In the genomic region with DNA sequence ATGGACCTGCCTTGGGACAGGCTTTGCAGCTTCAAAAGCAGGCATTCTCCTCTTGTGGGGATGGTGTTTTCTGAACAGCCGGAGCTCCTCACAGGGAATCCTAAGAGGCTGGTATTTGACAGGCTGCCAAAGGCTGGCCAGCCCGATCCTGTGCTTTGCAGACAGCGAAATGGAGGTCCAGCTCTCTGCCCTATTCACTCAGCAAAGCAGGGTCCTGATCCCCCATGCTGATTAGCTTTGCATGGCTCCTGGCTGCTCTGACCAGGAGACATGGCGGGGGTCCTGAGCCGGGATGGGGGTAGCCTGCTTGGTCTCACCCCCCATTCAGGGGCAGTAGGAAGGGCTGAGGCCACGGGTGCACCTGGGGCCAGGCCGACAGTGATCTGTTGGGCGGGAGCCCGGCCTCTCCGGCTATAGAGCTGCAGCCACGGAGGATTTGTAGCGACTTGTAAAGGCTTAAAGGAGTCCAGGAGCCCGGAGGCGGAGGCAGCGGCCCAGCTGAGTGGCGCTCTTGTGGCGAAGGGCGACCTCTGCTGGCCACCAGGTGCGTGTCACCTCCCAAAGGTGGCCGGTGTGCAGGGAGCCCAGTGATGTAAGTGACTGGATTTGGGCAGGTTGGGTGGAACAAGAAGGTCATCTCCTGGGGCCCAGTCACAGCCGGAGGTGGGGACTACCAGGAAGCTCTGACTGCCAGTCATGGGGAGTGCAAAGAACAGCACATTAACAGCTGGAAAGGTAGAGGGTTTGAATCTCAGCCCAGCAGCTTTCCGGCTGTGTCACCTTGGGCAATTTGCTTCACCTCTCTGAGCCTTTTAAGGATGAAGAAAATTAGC, we compare ENCODE assay signal across 8 cellular contexts.
A peak's percentile ranks its signal among the peaks of the same experiment; 100 is the strongest.
DNase-seq lines count a peak whose midpoint lies in the region; ATAC-seq, FAIRE-seq and TF ChIP-seq lines count a peak whose summit lies in the region.

No MANE protein-coding gene starts in this region.

- H3K4me2 ChIP-seq in HepG2 (ENCODE audit: low read depth, low read length) = peak overlapping the region; percentile 34; the same call in 1 of the 2 replicates

- ATAC-seq in GM18511 (IDR thresholded peaks at IDR 0.05; ENCODE audit: unreplicated experiment) (peak; percentile 87), HG03108 (IDR thresholded peaks at IDR 0.05; ENCODE audit: unreplicated experiment) (peak; percentile 75), HepG2 (peak; percentile 85)

- H3K36me3 Mint-ChIP-seq in activated CD4-positive, alpha-beta T cell treated with anti-CD3 and anti-CD28 coated beads, Interleukin-2, amount 10 ng/mL, durations not matched to agents 24 days and 14 days (ENCODE audit: low read depth) = no peaks in the 10 kb centered on the region

- H3K4me1 ChIP-seq in A673 (ENCODE audit: insufficient read depth, low read length, poor library complexity, severe bottlenecking) (peaks cover 4% of the 10 kb centered on the region), HepG2 (ENCODE audit: insufficient read depth, low read length) (peaks cover 36% of the 10 kb centered on the region)

- no peaks in the 10 kb centered on the region for H3K27me3 Mint-ChIP-seq in activated CD4-positive, alpha-beta T cell treated with anti-CD3 and anti-CD28 coated beads, Interleukin-2, amount 10 ng/mL, durations not matched to agents 24 days and 14 days

- no peak overlapping the region for H3K4me3 Mint-ChIP-seq in activated CD4-positive, alpha-beta T cell treated with anti-CD3 and anti-CD28 coated beads, Interleukin-2, amount 10 ng/mL, durations not matched to agents 24 days and 14 days

- POLR2A ChIA-PET in A673 (lab: Charles Lee; ENCODE audit: low non-redundant PET) (no interaction called here), HepG2 (lab: Yijun Ruan, JAX) (interaction anchor here (0.8 to 2.5 kb wide), 12 partner anchors 11 to 222 kb away, joined by 3 to 10 read pairs (median 5); no protein-coding TSS in a partner anchor)

- no TSS peak for BruUV-seq in A673 (replicated peaks; lab: Mats Ljungman, UMichigan)
- no TSS peak for BruUV-seq in HepG2 (replicated peaks; lab: Mats Ljungman, UMichigan)

- no peaks in the 10 kb centered on the region for H3K79me2 ChIP-seq in HepG2 (ENCODE audit: insufficient read depth, low read length)

- in situ Hi-C loops in HepG2 (cut with HindIII; ENCODE audit: extremely low pct_ligation_motif_present, low pct_unique_long_range_greater_than_20kb) = loop anchor here (25.0 kb wide), 1 partner anchor 108 kb away; no protein-coding TSS in a partner anchor

- WGBS in HepG2 (ENCODE audit: low lambda C conversion rate) = 67% methylated on average over 4 of the region's 22 CpGs

- H3K27me3 ChIP-seq in A673 (replicated peaks; ENCODE audit: insufficient read depth, low read depth, low read length, poor library complexity) (no peaks in the 10 kb centered on the region), HepG2 (ENCODE audit: control insufficient read depth in 1 of 2, insufficient read depth in 2 of 2, low read length in 2 of 2) (no peaks in the 10 kb centered on the region)

- no peak overlapping the region for H2AFZ ChIP-seq in HepG2 (ENCODE audit: low read length)

- TF ChIP-seq CTCF in A673 (conservative IDR thresholded peaks at IDR 0.05; ENCODE audit: low read depth, low read length) (peak; percentile 95), HepG2 (CRISPR knock-in tag; IDR thresholded peaks at IDR 0.05) (peak; percentile 98)

- peak; percentile 77 for FAIRE-seq in HepG2 (lab: Jason Lieb, UNC)

- no peak overlapping the region for H3K9ac ChIP-seq in HepG2 (ENCODE audit: insufficient read depth, low read depth, low read length)

- intact Hi-C loops in A673 (cut with micrococcal nuclease; ENCODE audit: unreplicated experiment) (loop anchor here (1.0 to 10.0 kb wide), 7 partner anchors 67 to 1148 kb away; a partner anchor contains a TSS), HepG2 (cut with micrococcal nuclease; ENCODE audit: unreplicated experiment) (loop anchor here (2.0 to 10.0 kb wide), 6 partner anchors 39 to 1148 kb away; no protein-coding TSS in a partner anchor)
- intact Hi-C loops in activated CD4-positive, alpha-beta T cell treated with anti-CD3 and anti-CD28 coated beads, Interleukin-2, amount 10 ng/mL, durations not matched to agents 24 days and 14 days (cut with micrococcal nuclease) = loop anchor here (1.0 to 10.0 kb wide), 6 partner anchors 128 to 1148 kb away; a partner anchor contains a TSS

- H3K9me3 Mint-ChIP-seq in activated CD4-positive, alpha-beta T cell treated with anti-CD3 and anti-CD28 coated beads, Interleukin-2, amount 10 ng/mL, durations not matched to agents 24 days and 14 days = no peaks in the 10 kb centered on the region

- H3K36me3 ChIP-seq in A673 (ENCODE audit: insufficient read depth, low read length, poor library complexity, severe bottlenecking) = no peaks in the 10 kb centered on the region
- H3K36me3 ChIP-seq in HepG2 (replicated peaks in 1 of 2; ENCODE audit: control insufficient read depth in 1 of 2, insufficient read depth in 2 of 2, low read length in 2 of 2) = peaks cover 18 to 53% of the 10 kb centered on the region in 2 experiments

- no peak overlapping the region for H3K27ac ChIP-seq in A673 (ENCODE audit: low read depth, low read length, poor library complexity, severe bottlenecking)
- H3K27ac ChIP-seq in HepG2 (ENCODE audit: extremely low read length, insufficient read depth, low read length) = peak overlapping the region; percentile 58

- no peak for TF ChIP-seq POLR2A in HepG2 (IDR thresholded peaks at IDR 0.05; ENCODE audit: insufficient read depth in 1 of 2, low read depth in 2 of 2, low read length in 2 of 2)

- CTCF ChIA-PET in A673 (lab: Charles Lee) = interaction anchor here (0.7 to 3.0 kb wide), 7 partner anchors 27 to 1148 kb away, joined by 3 to 22 read pairs (median 4); no protein-coding TSS in a partner anchor
- CTCF ChIA-PET in HepG2 (lab: Yijun Ruan, JAX; ENCODE audit: low intra/inter-chr PET ratio, low total read pairs) = interaction anchor here (0.8 to 1.7 kb wide), 6 partner anchors 16 to 530 kb away, joined by 3 to 4 read pairs (median 4); no protein-coding TSS in a partner anchor

- H3K27ac Mint-ChIP-seq in activated CD4-positive, alpha-beta T cell treated with anti-CD3 and anti-CD28 coated beads, Interleukin-2, amount 10 ng/mL, durations not matched to agents 24 days and 14 days = no peak overlapping the region

- peak; percentile 85 for DNase-seq in A673 (ENCODE audit: low spot score)
- DNase-seq in NCI-H446 treated with DMSO at 0.1 percent for 48 hours (lab: John Stamatoyannopoulos, UW) = peak; percentile 57
- DNase-seq in activated CD4-positive, alpha-beta T cell treated with anti-CD3 and anti-CD28 coated beads, Interleukin-2, amount 10 ng/mL, durations not matched to agents 24 days and 14 days = peak; percentile 94
- peak; percentile 23 for DNase-seq in cortex of kidney (lab: John Stamatoyannopoulos, UW)
- DNase-seq in HepG2 (ENCODE audit: low spot score) = peak; percentile 71
- DNase-seq in stimulated activated CD4-positive, alpha-beta T cell treated with anti-CD3 and anti-CD28 coated beads, Interleukin-4, amount 100 ng/mL, for 24 hours = peak; percentile 79

- TF ChIP-seq RAD21 in HepG2 (CRISPR knock-in tag; IDR thresholded peaks at IDR 0.05) = peak; percentile 97

- H3K4me3 ChIP-seq in A673 (ENCODE audit: low read depth, low read length, poor library complexity, severe bottlenecking) = no peak overlapping the region
- H3K4me3 ChIP-seq in HepG2 (replicated peaks in 1 of 3; ENCODE audit: insufficient read depth in 1 of 3, low read depth in 2 of 3, low read length in 3 of 3) = no peak overlapping the region

- H3K9me3 ChIP-seq in A673 (ENCODE audit: low read depth, low read length, poor library complexity, severe bottlenecking) = no peaks in the 10 kb centered on the region
- H3K9me3 ChIP-seq in HepG2 (ENCODE audit: low read length) = no peaks in the 10 kb centered on the region

- peaks cover 3% of the 10 kb centered on the region for H3K4me1 Mint-ChIP-seq in activated CD4-positive, alpha-beta T cell treated with anti-CD3 and anti-CD28 coated beads, Interleukin-2, amount 10 ng/mL, durations not matched to agents 24 days and 14 days

- no peak for TF ChIP-seq EP300 in HepG2 (IDR thresholded peaks at IDR 0.05; ENCODE audit: low read depth in 2 of 2, low read length in 2 of 2)
- no peak for TF ChIP-seq EP300 in HepG2 (CRISPR knock-in tag; IDR thresholded peaks at IDR 0.05; ENCODE audit: borderline replicate concordance)

- peaks cover 14% of the 10 kb centered on the region for H4K20me1 ChIP-seq in HepG2 (ENCODE audit: insufficient read depth, low read length)

TF ChIP-seq in HepG2, 621 proteins besides CTCF, POLR2A, EP300 and RAD21 (continues in another document):
- TF ChIP-seq PITX1 (CRISPR knock-in tag; IDR thresholded peaks at IDR 0.05) (peak; percentile 73; the same call in 1 of the 2 replicates), MED1 (CRISPR knock-in tag; IDR thresholded peaks at IDR 0.05) (peak; percentile 42; the same call in 1 of the 2 replicates), CREB1 (IDR thresholded peaks at IDR 0.05) (0 out of 2 replicates have a peak, but pooled peaks have one; percentile 18), CREB1 (CRISPR knock-in tag; IDR thresholded peaks at IDR 0.05) (no peak), ZNF317 (CRISPR knock-in tag; IDR thresholded peaks at IDR 0.05) (no peak), ZNF782 (CRISPR knock-in tag; IDR thresholded peaks at IDR 0.05; ENCODE audit: borderline replicate concordance) (no peak), ZNF296 (CRISPR knock-in tag; conservative IDR thresholded peaks at IDR 0.05) (no peak), ZNF772 (CRISPR knock-in tag; IDR thresholded peaks at IDR 0.05) (0 out of 2 replicates have a peak, but pooled peaks have one; percentile 54)
- TF ChIP-seq, protein P1, sequence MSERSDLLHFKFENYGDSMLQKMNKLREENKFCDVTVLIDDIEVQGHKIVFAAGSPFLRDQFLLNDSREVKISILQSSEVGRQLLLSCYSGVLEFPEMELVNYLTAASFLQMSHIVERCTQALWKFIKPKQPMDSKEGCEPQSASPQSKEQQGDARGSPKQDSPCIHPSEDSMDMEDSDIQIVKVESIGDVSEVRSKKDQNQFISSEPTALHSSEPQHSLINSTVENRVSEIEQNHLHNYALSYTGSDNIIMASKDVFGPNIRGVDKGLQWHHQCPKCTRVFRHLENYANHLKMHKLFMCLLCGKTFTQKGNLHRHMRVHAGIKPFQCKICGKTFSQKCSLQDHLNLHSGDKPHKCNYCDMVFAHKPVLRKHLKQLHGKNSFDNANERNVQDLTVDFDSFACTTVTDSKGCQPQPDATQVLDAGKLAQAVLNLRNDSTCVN (CRISPR knock-in tag; IDR thresholded peaks at IDR 0.05; ENCODE audit: borderline replicate concordance) = 0 out of 2 replicates have a peak, but pooled peaks have one; percentile 34
- TF ChIP-seq, protein P2, sequence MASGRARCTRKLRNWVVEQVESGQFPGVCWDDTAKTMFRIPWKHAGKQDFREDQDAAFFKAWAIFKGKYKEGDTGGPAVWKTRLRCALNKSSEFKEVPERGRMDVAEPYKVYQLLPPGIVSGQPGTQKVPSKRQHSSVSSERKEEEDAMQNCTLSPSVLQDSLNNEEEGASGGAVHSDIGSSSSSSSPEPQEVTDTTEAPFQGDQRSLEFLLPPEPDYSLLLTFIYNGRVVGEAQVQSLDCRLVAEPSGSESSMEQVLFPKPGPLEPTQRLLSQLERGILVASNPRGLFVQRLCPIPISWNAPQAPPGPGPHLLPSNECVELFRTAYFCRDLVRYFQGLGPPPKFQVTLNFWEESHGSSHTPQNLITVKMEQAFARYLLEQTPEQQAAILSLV (CRISPR knock-in tag; IDR thresholded peaks at IDR 0.05; ENCODE audit: borderline replicate concordance) = 0 out of 2 replicates have a peak, but pooled peaks have one; percentile 8

Comparison
In these comparisons a context has a peak if more than half of its experiments do, and no peak if none do; other contexts are left out.
1. DNase-seq: peak in every context shown above with its lines; median percentile 94 in activated CD4-positive, alpha-beta T cell treated with anti-CD3 and anti-CD28 coated beads, Interleukin-2, amount 10 ng/mL, durations not matched to agents 24 days and 14 days; 85 in A673; 79 in stimulated activated CD4-positive, alpha-beta T cell treated with anti-CD3 and anti-CD28 coated beads, Interleukin-4, amount 100 ng/mL, for 24 hours; 71 in HepG2; 57 in NCI-H446 treated with DMSO at 0.1 percent for 48 hours; 23 in cortex of kidney.